In genomic region chr19:1249298-1249989, GRCh38 we compare ENCODE assay signal across 8 cellular contexts. TPM values are rescaled to one million over a fixed set of nuclear protein-coding genes. Genes with fewer than 3 reads are reported as not detected.
DNase-seq lines count a peak whose midpoint lies in the region; ATAC-seq and TF ChIP-seq lines count a peak whose summit lies in the region.

No MANE protein-coding gene starts in this region.

- H3K27ac ChIP-seq in WERI-Rb-1 (peak overlapping the region; percentile 100), mammary epithelial cell (ENCODE audit: insufficient read depth, low read depth, low read length) (peak overlapping the region; percentile 41), spleen (peak overlapping the region; percentile 97 to 100 (median 99))

- H3K4me1 ChIP-seq in mammary epithelial cell (ENCODE audit: insufficient read depth, low read length) (peaks cover 26% of the 10 kb centered on the region), spleen (peaks cover 35 to 74% (median 66%) of the 10 kb centered on the region in 6 donors)

- H3K36me3 ChIP-seq in WERI-Rb-1 (peaks cover 42% of the 10 kb centered on the region), mammary epithelial cell (ENCODE audit: insufficient read depth, low read length) (peaks cover 8% of the 10 kb centered on the region), spleen (peaks cover 0 to 39% (median 23%) of the 10 kb centered on the region in 6 donors)

- BruUV-seq in mammary epithelial cell (replicated peaks; lab: Mats Ljungman, UMichigan): no TSS peak

- dilution Hi-C loops in mammary epithelial cell (cut with HindIII; ENCODE audit: low sequenced_read_pairs): no loop called here

- CTCF ChIA-PET in mammary epithelial cell (lab: Charles Lee; ENCODE audit: low non-redundant PET): no interaction called here

- peak overlapping the region; percentile 83 for H3K4me3 ChIP-seq in WERI-Rb-1 (ENCODE audit: low read depth, low read length)
- peak overlapping the region; percentile 65 to 84 (median 72) for H3K4me3 ChIP-seq in mammary epithelial cell (replicated peaks in 1 of 3; ENCODE audit: insufficient read depth in 1 of 3, low read depth in 2 of 3, low read length in 3 of 3)
- H3K4me3 ChIP-seq in spleen: peak overlapping the region; percentile 91 to 99 (median 98)

- peaks cover 2% of the 10 kb centered on the region for H4K20me1 ChIP-seq in mammary epithelial cell (ENCODE audit: insufficient read depth, low read length)

- H3K27me3 ChIP-seq in WERI-Rb-1 (ENCODE audit: insufficient read depth, low read depth, severe bottlenecking): no peaks in the 10 kb centered on the region
- H3K27me3 ChIP-seq in mammary epithelial cell (ENCODE audit: insufficient read depth, low read length): no peaks in the 10 kb centered on the region
- H3K27me3 ChIP-seq in spleen (replicated peaks in 1 of 7): no peaks in the 10 kb centered on the region

- TF ChIP-seq CTCF in WERI-Rb-1 (IDR thresholded peaks at IDR 0.05; ENCODE audit: low read depth, low read length): no peak
- no peak for TF ChIP-seq CTCF in mammary epithelial cell (conservative IDR thresholded peaks at IDR 0.05 in 1 of 2, IDR thresholded peaks at IDR 0.05 in 1 of 2; ENCODE audit: extremely low read depth in 1 of 2, insufficient read depth in 1 of 2, low read depth in 1 of 2, low read length in 2 of 2)
- TF ChIP-seq CTCF in spleen (IDR thresholded peaks at IDR 0.05 in 8 of 11, conservative IDR thresholded peaks at IDR 0.05 in 3 of 11): peak in 1 of 11 experiments; percentile 17

- peak; percentile 83 to 97 (median 93) for TF ChIP-seq POLR2A in spleen (IDR thresholded peaks at IDR 0.05)

- peak; percentile 46 for ATAC-seq in GM18870 (IDR thresholded peaks at IDR 0.05; ENCODE audit: unreplicated experiment)
- ATAC-seq in HG03103 (IDR thresholded peaks at IDR 0.05; ENCODE audit: low read depth, unreplicated experiment): peak; percentile 37

- H3K9ac ChIP-seq in mammary epithelial cell (ENCODE audit: insufficient read depth, low read length): peak overlapping the region; percentile 63

- WGBS in mammary epithelial cell (ENCODE audit: low coverage, missing lambda C conversion rate): 1% methylated on average over 10 of the region's 102 CpGs
- 0 to 1% (median 0%) methylated on average over 25 to 102 of the region's 102 CpGs for WGBS in spleen, 5 donors

- peaks cover 46% of the 10 kb centered on the region for H3K79me2 ChIP-seq in mammary epithelial cell (ENCODE audit: insufficient read depth, low read length)

- intact Hi-C loops in mammary epithelial cell (cut with micrococcal nuclease): loop anchor here (1.0 kb wide), 1 partner anchor 17 kb away; no protein-coding TSS in a partner anchor
- intact Hi-C loops in spleen (cut with DNase I; ENCODE audit: low total_unique reads): no loop called here

- no peaks in the 10 kb centered on the region for H3K9me3 ChIP-seq in WERI-Rb-1 (ENCODE audit: severe bottlenecking)
- H3K9me3 ChIP-seq in mammary epithelial cell (replicated peaks; ENCODE audit: insufficient read depth, low read length): no peaks in the 10 kb centered on the region
- H3K9me3 ChIP-seq in spleen: no peaks in the 10 kb centered on the region

- no peak overlapping the region for H2AFZ ChIP-seq in mammary epithelial cell (ENCODE audit: low read depth, low read length)

- in situ Hi-C loops in mammary epithelial cell (cut with MboI; ENCODE audit: low sequenced_read_pairs in 2 of 2): no loop called here

- DNase-seq in A172 (ENCODE audit: low spot score) (peak; percentile 97), NCI-H2227 (lab: John Stamatoyannopoulos, UW; ENCODE audit: unreplicated experiment) (peak; percentile 93), WERI-Rb-1 (peak; percentile 91), mammary epithelial cell (peak; percentile 93), inferior parietal cortex (ENCODE audit: extremely low spot score) (peak; percentile 87), spleen (peak; percentile 97)

- H3K4me2 ChIP-seq in mammary epithelial cell (ENCODE audit: insufficient read depth, low read depth, low read length): peak overlapping the region; percentile 62

RNA-seq across cellular contexts. Expression of gene MIDN, which starts 1.1 kb away (rescaled TPM):
- total RNA-seq in A172 (2014; rRNA removed; shearing (Covaris generic)): 7.0 and 19.2 TPM in 2 replicates
- total RNA-seq in mammary epithelial cell (10 to 100 TPM; 17.5 to 73.8 TPM), spleen (100 to 1,000 TPM in 4 of 7 donors, 10 to 100 TPM in 3; 42.1 to 223 (median 138) TPM)
- polyA plus RNA-seq in mammary epithelial cell (19.1 TPM), spleen (10 to 100 TPM; 16.5 to 48.9 (median 19.1) TPM)
- 26.2 TPM for polyA minus RNA-seq in mammary epithelial cell

RNA-seq across cellular contexts. Expression of gene ATP5F1D, which starts 7.9 kb away (rescaled TPM):
- total RNA-seq in A172 (2014; rRNA removed; shearing (Covaris generic)): 42.2 and 78.9 TPM in 2 replicates
- 100 to 1,000 TPM in 1 of 2 donors, 10 to 100 TPM in 1; 12.3 to 198 TPM for total RNA-seq in mammary epithelial cell
- polyA plus RNA-seq in mammary epithelial cell: 137 TPM
- 24.2 TPM for polyA minus RNA-seq in mammary epithelial cell
- total RNA-seq in spleen: 100 to 1,000 TPM in 4 of 7 donors, 10 to 100 TPM in 3; 49.1 to 131 (median 102) TPM
- polyA plus RNA-seq in spleen: 100 to 1,000 TPM; 164 to 166 (median 165) TPM

RNA-seq across cellular contexts. Expression of gene CBARP, which starts 11.6 kb away (rescaled TPM):
- total RNA-seq in A172 (2014; rRNA removed; shearing (Covaris generic)): 0.93 and 0.95 TPM in 2 replicates
- total RNA-seq in mammary epithelial cell: 1 to 10 TPM; 5.8 to 7.3 TPM
- polyA plus RNA-seq in mammary epithelial cell: 0.88 TPM
- 1.1 TPM for polyA minus RNA-seq in mammary epithelial cell
- total RNA-seq in spleen: 1 to 10 TPM in 1 of 7 donors, under 1 TPM in 5, not detected in 1; 0.12 to 1.2 (median 0.41) TPM
- under 1 TPM in 2 of 3 donors, not detected in 1; 0.05 to 0.48 TPM for polyA plus RNA-seq in spleen

RNA-seq across cellular contexts. Expression of gene CIRBP, which starts 19.7 kb away (rescaled TPM):
- total RNA-seq in A172 (2014; rRNA removed; shearing (Covaris generic)): 124 and 266 TPM in 2 replicates
- 100 to 1,000 TPM; 196 to 221 TPM for total RNA-seq in mammary epithelial cell
- polyA plus RNA-seq in mammary epithelial cell: 132 TPM
- 125 TPM for polyA minus RNA-seq in mammary epithelial cell
- total RNA-seq in spleen: 100 to 1,000 TPM; 333 to 672 (median 514) TPM
- polyA plus RNA-seq in spleen: 100 to 1,000 TPM; 406 to 894 (median 843) TPM

RNA-seq across cellular contexts. Expression of gene FAM174C, which starts 25.9 kb away (rescaled TPM):
- 90.5 and 93.6 TPM in 2 replicates for total RNA-seq in A172 (2014; rRNA removed; shearing (Covaris generic))
- total RNA-seq in mammary epithelial cell (10 to 100 TPM; 22.8 to 60.1 TPM), spleen (10 to 100 TPM; 35.8 to 69.6 (median 43.9) TPM)
- polyA plus RNA-seq in mammary epithelial cell (53.3 TPM), spleen (100 to 1,000 TPM in 1 of 3 donors, 10 to 100 TPM in 2; 82.9 to 134 (median 88.6) TPM)
- polyA minus RNA-seq in mammary epithelial cell: 13.1 TPM

Comparison
In these comparisons a context has a peak if more than half of its experiments do, and no peak if none do; other contexts are left out.
1. Peak in every context shown above with its lines: DNase-seq, ATAC-seq, H3K4me3 ChIP-seq and H3K27ac ChIP-seq.
2. H3K27ac ChIP-seq: peak in every context shown above with its lines; median percentile 100 in WERI-Rb-1; 99 in spleen; 41 in mammary epithelial cell.